Comparison of ENCODE assay signal across 30 cellular contexts in genomic region chr1:2172012-2172411, GRCh38.
"Had no signal": no experiment of that assay in that cellular context is flagged by ENCODE, and none has a peak within 500 bp of the region (broad histone marks: within the 10 kb centered on the region; RNA-seq: fewer than 3 reads in every experiment).

No MANE protein-coding gene starts in this region.

- H3K4me3 ChIP-seq: adrenal gland, ascending aorta, body of pancreas, breast epithelium, cardiac muscle cell had no signal

- H3K27ac ChIP-seq: adrenal gland, ascending aorta, body of pancreas, brain microvascular endothelial cell, breast epithelium, cardiac muscle cell had no signal

- H3K4me1 ChIP-seq: adrenal gland, ascending aorta, body of pancreas, breast epithelium had no signal

- H3K36me3 ChIP-seq: adrenal gland, ascending aorta, brain microvascular endothelial cell, breast epithelium had no signal

- H3K27me3 ChIP-seq: adrenal gland, ascending aorta, body of pancreas, brain microvascular endothelial cell, breast epithelium, cardiac muscle cell had no signal

- FAIRE-seq: astrocyte, bronchial epithelial cell had no signal

- DNase-seq: activated effector memory CD4-positive, alpha-beta T cell treated with anti-CD3 and anti-CD28 coated beads, Interleukin-2, amount 50 U/mL, for 16 hours; activated effector memory CD4-positive, alpha-beta T cell treated with Interleukin-2 at 50 U/mL for 16 hours; activated gamma-delta T cell; activated gamma-delta T cell treated with Interleukin-2 at 50 U/mL for 16 hours; activated naive CD4-positive, alpha-beta T cell; activated naive CD4-positive, alpha-beta T cell treated with anti-CD3 and anti-CD28 coated beads for 36 hours; activated naive CD4-positive, alpha-beta T cell treated with anti-CD3 and anti-CD28 coated beads, Interleukin-2, amount 10 ng/mL, durations not matched to agents 7 days and 5 days; activated naive CD4-positive, alpha-beta T cell treated with anti-CD3 and anti-CD28 coated beads, Interleukin-2, amount 50 U/mL, for 16 hours; activated naive CD4-positive, alpha-beta T cell treated with Interleukin-2 at 50 U/mL for 16 hours; activated naive CD8-positive, alpha-beta T cell treated with anti-CD3 and anti-CD28 coated beads for 36 hours; activated naive CD8-positive, alpha-beta T cell treated with anti-CD3 and anti-CD28 coated beads, Interleukin-2, amount 10 ng/mL, durations not matched to agents 7 days and 5 days; activated naive CD8-positive, alpha-beta T cell treated with anti-CD3 and anti-CD28 coated beads, Interleukin-2, amount 50 U/mL, for 24 hours; activated T-cell treated with anti-CD3 and anti-CD28 coated beads, Interleukin-2, amount 50 U/mL, for 24 hours; activated T-cell treated with anti-CD3 and anti-CD28 coated beads, Interleukin-2, amount 50 U/mL, for 4 hours; activated T-cell treated with anti-CD3 and anti-CD28 coated beads, Interleukin-2, amount 50 U/mL, for 48 hours; activated T-cell treated with anti-CD3 and anti-CD28 coated beads, Interleukin-2, amount 50 U/mL, for 72 hours; adrenal gland; amniotic stem cell; amygdala; anterior cingulate cortex; body of pancreas; brain microvascular endothelial cell; caudate nucleus; central memory CD4-positive, alpha-beta T cell; cerebellar nuclear complex had no signal

- H3K9me3 ChIP-seq: adrenal gland, ascending aorta, body of pancreas, breast epithelium had no signal
